ENCODE assay signal across 13 cellular contexts in the genomic region with DNA sequence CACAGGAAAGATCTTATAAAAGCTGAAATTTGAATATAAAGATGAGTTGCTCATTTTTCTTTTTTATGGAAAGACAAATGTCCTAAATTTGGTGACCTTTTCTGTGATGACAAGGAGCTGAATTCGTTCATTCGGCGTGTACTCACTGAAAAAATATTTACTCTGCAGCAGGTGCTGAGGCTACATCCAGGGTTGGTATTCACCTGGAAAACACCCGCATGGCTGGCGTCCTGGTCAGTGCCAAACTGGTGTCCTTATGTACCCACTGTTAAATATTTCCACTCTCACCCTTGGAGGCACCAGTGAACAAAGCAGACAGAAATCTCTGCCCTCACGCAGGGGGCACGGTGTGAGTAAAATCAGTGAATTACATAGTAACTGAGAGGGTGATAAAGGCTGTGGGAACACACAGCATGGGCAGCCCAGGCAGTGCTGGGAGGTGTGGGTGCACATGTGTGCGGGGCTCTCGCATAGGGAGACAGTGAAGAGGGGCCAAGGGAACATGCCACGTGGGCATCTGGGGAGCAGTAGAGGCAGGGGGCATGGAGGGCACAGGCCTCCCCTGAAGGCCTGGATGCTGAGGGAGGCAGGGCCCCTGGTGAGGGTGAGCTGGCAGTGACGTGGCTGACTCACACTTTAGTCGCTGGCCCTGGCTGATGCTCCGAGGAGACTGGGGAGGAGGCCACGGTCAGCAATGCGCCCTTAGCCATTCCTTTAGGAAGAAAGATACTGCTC.
DNase-seq lines count a peak whose midpoint lies in the region; TF ChIP-seq lines count a peak whose summit lies in the region.
"Had no signal": no experiment of that assay in that cellular context is flagged by ENCODE, and none has a peak within 500 bp of the region (broad histone marks: within the 10 kb centered on the region; RNA-seq: fewer than 3 reads in every experiment).

No MANE protein-coding gene starts in this region.

- H2BK12ac ChIP-seq in mesenchymal stem cell (ENCODE audit: low read length in 2 of 2): peak overlapping the region; percentile 1 to 59

- no peaks in the 10 kb centered on the region for H3K27me3 ChIP-seq in mesenchymal stem cell (ENCODE audit: control insufficient read depth in 1 of 2, insufficient read depth in 1 of 2, low read length in 2 of 2)
- H3K27me3 ChIP-seq: gastroesophageal sphincter had no signal

- H3K4me1 ChIP-seq in mesenchymal stem cell (ENCODE audit: control insufficient read depth, insufficient read depth, low read depth, low read length): peaks cover 5% of the 10 kb centered on the region

- H4K8ac ChIP-seq in mesenchymal stem cell (ENCODE audit: low read length): peak overlapping the region; percentile 66

- peak overlapping the region; percentile 19 for H4K91ac ChIP-seq in mesenchymal stem cell (ENCODE audit: low read length)

- H3K79me1 ChIP-seq in mesenchymal stem cell (replicated peaks; ENCODE audit: low read length, poor library complexity, severe bottlenecking): no peaks in the 10 kb centered on the region

- H3K4ac ChIP-seq in mesenchymal stem cell (ENCODE audit: low read depth in 1 of 2, low read length in 2 of 2): peak overlapping the region; percentile 13 to 49

- H3K14ac ChIP-seq in mesenchymal stem cell (ENCODE audit: low read length in 2 of 2): no peak overlapping the region

- no peak overlapping the region for H3K23ac ChIP-seq in mesenchymal stem cell (ENCODE audit: low read length in 2 of 2)

- peaks cover 0 to 3% of the 10 kb centered on the region in 2 experiments for H3K36me3 ChIP-seq in mesenchymal stem cell (ENCODE audit: control insufficient read depth in 1 of 2, insufficient read depth in 2 of 2, low read depth in 1 of 2, low read length in 2 of 2)

- no peak overlapping the region for H3K4me3 ChIP-seq in mesenchymal stem cell (ENCODE audit: insufficient read depth in 1 of 2, low read depth in 1 of 2, low read length in 2 of 2)
- H3K4me3 ChIP-seq: gastroesophageal sphincter, smooth muscle cell had no signal

- TF ChIP-seq CTCF in VCaP (conservative IDR thresholded peaks at IDR 0.05): no peak

- no peak overlapping the region for H3K4me2 ChIP-seq in mesenchymal stem cell (ENCODE audit: low read length, poor library complexity, severe bottlenecking)
- H3K4me2 ChIP-seq: smooth muscle cell had no signal

- DNase-seq in activated CD4-positive, alpha-beta T cell treated with anti-CD3 and anti-CD28 coated beads for 48 hours: peak; percentile 17
- DNase-seq in activated CD4-positive, alpha-beta T cell treated with anti-CD3 and anti-CD28 coated beads for 1 hour: no peak
- peak; percentile 60 for DNase-seq in NCI-H1092 treated with DMSO at 0.1 percent for 48 hours (lab: John Stamatoyannopoulos, UW)
- DNase-seq in mesenchymal stem cell: peak; percentile 26
- no peak for DNase-seq in stimulated activated CD4-positive, alpha-beta T cell treated with anti-CD3 and anti-CD28 coated beads, Interleukin-4, amount 100 ng/mL, for 4 hours
- DNase-seq in SW480 (ENCODE audit: low spot score): no peak
- no peak for DNase-seq in DMS79 (lab: John Stamatoyannopoulos, UW)
- DNase-seq: activated naive CD4-positive, alpha-beta T cell treated with anti-CD3 and anti-CD28 coated beads, Interleukin-2, amount 10 ng/mL, durations not matched to agents 7 days and 5 days; NCI-H2171 treated with DMSO at 0.1 percent for 48 hours; SIG-M5 had no signal

- H2BK120ac ChIP-seq in mesenchymal stem cell (ENCODE audit: low read depth, low read length): no peak overlapping the region

- H2BK5ac ChIP-seq in mesenchymal stem cell (ENCODE audit: low read depth, low read length, poor library complexity, severe bottlenecking): no peak overlapping the region

- no peak overlapping the region for H2BK15ac ChIP-seq in mesenchymal stem cell (ENCODE audit: low read depth, poor library complexity, severe bottlenecking)

- 77% methylated on average over 15 of the region's 15 CpGs for WGBS in mesenchymal stem cell

- no peak overlapping the region for H2AFZ ChIP-seq in mesenchymal stem cell (ENCODE audit: low read depth, low read length)

- H3K9me3 ChIP-seq in mesenchymal stem cell (ENCODE audit: control insufficient read depth, low read length): no peaks in the 10 kb centered on the region
- H3K9me3 ChIP-seq: gastroesophageal sphincter had no signal

- H3K9ac ChIP-seq in mesenchymal stem cell (ENCODE audit: low read length): no peak overlapping the region

- H2AK5ac ChIP-seq in mesenchymal stem cell (ENCODE audit: low read length, severe bottlenecking): no peak overlapping the region

- peak overlapping the region; percentile 93 for H3K27ac ChIP-seq in VCaP
- no peak overlapping the region for H3K27ac ChIP-seq in mesenchymal stem cell (ENCODE audit: low read length, poor library complexity, severe bottlenecking)
- H3K27ac ChIP-seq: gastroesophageal sphincter had no signal

- peak overlapping the region in 1 of 2 experiments; percentile 34 for H3K18ac ChIP-seq in mesenchymal stem cell (ENCODE audit: low read depth in 1 of 2, low read length in 2 of 2)

Comparison
In these comparisons a context has a peak if more than half of its experiments do, and no peak if none do; other contexts are left out.
1. DNase-seq: peak in activated CD4-positive, alpha-beta T cell treated with anti-CD3 and anti-CD28 coated beads for 48 hours (single experiment), NCI-H1092 treated with DMSO at 0.1 percent for 48 hours (single experiment) and mesenchymal stem cell (single experiment); none in activated CD4-positive, alpha-beta T cell treated with anti-CD3 and anti-CD28 coated beads for 1 hour (single experiment), stimulated activated CD4-positive, alpha-beta T cell treated with anti-CD3 and anti-CD28 coated beads, Interleukin-4, amount 100 ng/mL, for 4 hours (0 of 2), SW480 (single experiment) and DMS79 (single experiment).